9 cellular contexts compared by ENCODE assay signal in genomic region chr3:20023663-20024417, GRCh38. TPM values are rescaled to one million over a fixed set of nuclear protein-coding genes. Genes with fewer than 3 reads are reported as not detected.
DNase-seq lines count a peak whose midpoint lies in the region; ATAC-seq and TF ChIP-seq lines count a peak whose summit lies in the region.
"Had no signal": no experiment of that assay in that cellular context is flagged by ENCODE, and none has a peak within 500 bp of the region (broad histone marks: within the 10 kb centered on the region; RNA-seq: fewer than 3 reads in every experiment).

No MANE protein-coding gene starts in this region.

- TF ChIP-seq POLR2A in suprapubic skin (IDR thresholded peaks at IDR 0.05): no peak

- no peak for ATAC-seq in HG03097 (IDR thresholded peaks at IDR 0.05; ENCODE audit: low FRiP score, unreplicated experiment)

- H3K4me3 ChIP-seq in coronary artery: no peak overlapping the region
- H3K4me3 ChIP-seq in suprapubic skin: no peak overlapping the region

- peaks cover 11% of the 10 kb centered on the region for H3K4me1 ChIP-seq in suprapubic skin

- whole genome bisulfite sequencing in suprapubic skin: 51% methylated on average over 2 of the region's 2 CpGs

- POLR2A ChIA-PET in HEK293T (lab: Yijun Ruan, JAX): no interaction called here

- TF ChIP-seq CTCF in coronary artery (IDR thresholded peaks at IDR 0.05) (no peak), suprapubic skin (IDR thresholded peaks at IDR 0.05) (no peak)

- CTCF ChIA-PET in HEK293T (lab: Yijun Ruan, JAX): interaction anchor here (0.6 kb wide), 1 partner anchor 17 kb away, joined by 3 read pairs; no protein-coding TSS in a partner anchor

- no peak for TF ChIP-seq EP300 in suprapubic skin (IDR thresholded peaks at IDR 0.05)

- peak overlapping the region; percentile 40 to 72 for H3K27ac ChIP-seq in coronary artery
- peak overlapping the region; percentile 24 for H3K27ac ChIP-seq in suprapubic skin

- no peaks in the 10 kb centered on the region for H3K27me3 ChIP-seq in suprapubic skin

- H3K36me3 ChIP-seq in suprapubic skin: no peaks in the 10 kb centered on the region

- H3K9me3 ChIP-seq in suprapubic skin: no peaks in the 10 kb centered on the region

- peak; percentile 18 for DNase-seq in NCI-H82 treated with DMSO at 0.1 percent for 48 hours (lab: John Stamatoyannopoulos, UW; ENCODE audit: unreplicated experiment)
- no peak for DNase-seq in coronary artery (ENCODE audit: low spot score)
- DNase-seq in medulla oblongata (ENCODE audit: extremely low spot score): peak; percentile 77
- DNase-seq in suprapubic skin (ENCODE audit: low spot score in 2 of 2): no peak
- DNase-seq in NCI-H2171 treated with DMSO at 0.1 percent for 48 hours (lab: John Stamatoyannopoulos, UW): no peak
- DNase-seq in iPS-NIHi11 (ENCODE audit: low spot score): no peak
- no peak for DNase-seq in HEK293T (ENCODE audit: extremely low spot score)
- DNase-seq: trophoblast cell had no signal

TF ChIP-seq in HEK293T, 16 proteins besides CTCF, POLR2A, EP300 and RAD21:
- TF ChIP-seq ARNT (IDR thresholded peaks at IDR 0.05) (no peak), PKNOX1 (IDR thresholded peaks at IDR 0.05) (no peak), HDGF (IDR thresholded peaks at IDR 0.05; ENCODE audit: borderline replicate concordance) (no peak), BHLHE40 (IDR thresholded peaks at IDR 0.05; ENCODE audit: borderline replicate concordance) (no peak), NFRKB (IDR thresholded peaks at IDR 0.05) (no peak), ZNF384 (IDR thresholded peaks at IDR 0.05) (no peak), FOXK2 (IDR thresholded peaks at IDR 0.05) (no peak), TARDBP (IDR thresholded peaks at IDR 0.05) (no peak), LEF1 (IDR thresholded peaks at IDR 0.05; ENCODE audit: borderline replicate concordance) (no peak), SP1 (IDR thresholded peaks at IDR 0.05) (no peak), CTBP1 (IDR thresholded peaks at IDR 0.05; ENCODE audit: borderline replicate concordance) (no peak), FOXM1 (IDR thresholded peaks at IDR 0.05; ENCODE audit: borderline replicate concordance) (no peak), L3MBTL2 (conservative IDR thresholded peaks at IDR 0.05) (no peak), SUZ12 (IDR thresholded peaks at IDR 0.05) (no peak), FOXA1 (IDR thresholded peaks at IDR 0.05) (no peak), ELF4 (IDR thresholded peaks at IDR 0.05) (no peak)

RNA-seq across cellular contexts. Expression of gene PP2D1, which starts 11.8 kb away (rescaled TPM):
- total RNA-seq in suprapubic skin: not detected

RNA-seq across cellular contexts. Expression of gene KAT2B, which starts 16.4 kb away (rescaled TPM):
- total RNA-seq in suprapubic skin: 10 to 100 TPM; 35.7 to 63.7 (median 40.2) TPM

Comparison
In these comparisons a context has a peak if more than half of its experiments do, and no peak if none do; other contexts are left out.
1. DNase-seq: peak in NCI-H82 treated with DMSO at 0.1 percent for 48 hours (single experiment) and medulla oblongata (single experiment); none in coronary artery (single experiment), suprapubic skin (0 of 2), NCI-H2171 treated with DMSO at 0.1 percent for 48 hours (single experiment), iPS-NIHi11 (single experiment) and HEK293T (single experiment).